In genomic region chr11:126585388-126586302, GRCh38 we compare ENCODE assay signal across 8 cellular contexts.
DNase-seq lines count a peak whose midpoint lies in the region; ATAC-seq and TF ChIP-seq lines count a peak whose summit lies in the region.

No MANE protein-coding gene starts in this region.

- no peaks in the 10 kb centered on the region for H3K27me3 Mint-ChIP-seq in T-helper 2 cell treated with Interferon-gamma antibody and Interleukin-4, amounts not matched to agents 5 μg/mL and 100 μg/mL, for 36 hours (ENCODE audit: low read depth)

- TF ChIP-seq CTCF in cardiac fibroblast (IDR thresholded peaks at IDR 0.05; ENCODE audit: low read depth, low read length) (no peak), lower lobe of right lung (IDR thresholded peaks at IDR 0.05) (no peak), GM10266 (IDR thresholded peaks at IDR 0.05; ENCODE audit: control insufficient read depth, insufficient read depth, low read depth, missing control alignments) (no peak)

- DNase-seq in GM04503 (ENCODE audit: low read depth) (peak; percentile 85), NCI-H345 (lab: John Stamatoyannopoulos, UW) (peak; percentile 80), cardiac fibroblast (ENCODE audit: low read depth in 2 of 2) (peak; percentile 95 to 97), lower lobe of right lung (no peak), GM10266 (ENCODE audit: extremely low spot score) (no peak)
- no peak for DNase-seq in T-helper 2 cell treated with Interferon-gamma antibody and Interleukin-4, amounts not matched to agents 5 μg/mL and 100 μg/mL, for 36 hours (ENCODE audit: low spot score)

- no peak overlapping the region for H3K4me3 Mint-ChIP-seq in T-helper 2 cell treated with Interferon-gamma antibody and Interleukin-4, amounts not matched to agents 5 μg/mL and 100 μg/mL, for 36 hours

- H3K9me3 Mint-ChIP-seq in T-helper 2 cell treated with Interferon-gamma antibody and Interleukin-4, amounts not matched to agents 5 μg/mL and 100 μg/mL, for 36 hours = no peaks in the 10 kb centered on the region

- no peak overlapping the region for H3K4me3 ChIP-seq in cardiac fibroblast (replicated peaks in 1 of 2; ENCODE audit: low read depth in 2 of 2, low read length in 2 of 2)
- peak overlapping the region; percentile 4 for H3K4me3 ChIP-seq in lower lobe of right lung

- no peaks in the 10 kb centered on the region for H3K36me3 ChIP-seq in lower lobe of right lung

- intact Hi-C loops in lower lobe of right lung (cut with DNase I) = no loop called here

- ATAC-seq in lower lobe of right lung (peak; percentile 73 to 87), HG02798 (IDR thresholded peaks at IDR 0.05; ENCODE audit: poor library complexity, unreplicated experiment) (no peak), HG03439 (IDR thresholded peaks at IDR 0.05; ENCODE audit: unreplicated experiment) (no peak)

- H3K4me1 Mint-ChIP-seq in T-helper 2 cell treated with Interferon-gamma antibody and Interleukin-4, amounts not matched to agents 5 μg/mL and 100 μg/mL, for 36 hours (ENCODE audit: low read depth) = no peaks in the 10 kb centered on the region

- no peak overlapping the region for H3K27ac ChIP-seq in lower lobe of right lung

- no peak overlapping the region for H3K27ac Mint-ChIP-seq in T-helper 2 cell treated with Interferon-gamma antibody and Interleukin-4, amounts not matched to agents 5 μg/mL and 100 μg/mL, for 36 hours

- H3K27me3 ChIP-seq in lower lobe of right lung (ENCODE audit: low read depth) = no peaks in the 10 kb centered on the region

- no peaks in the 10 kb centered on the region for H3K9me3 ChIP-seq in lower lobe of right lung

- H3K4me1 ChIP-seq in lower lobe of right lung = peaks cover 13% of the 10 kb centered on the region

- no peaks in the 10 kb centered on the region for H3K36me3 Mint-ChIP-seq in T-helper 2 cell treated with Interferon-gamma antibody and Interleukin-4, amounts not matched to agents 5 μg/mL and 100 μg/mL, for 36 hours (ENCODE audit: low read depth)

Comparison
In these comparisons a context has a peak if more than half of its experiments do, and no peak if none do; other contexts are left out.
1. DNase-seq: peak in GM04503 (single experiment), NCI-H345 (single experiment) and cardiac fibroblast (2 of 2); none in lower lobe of right lung (single experiment), T-helper 2 cell treated with Interferon-gamma antibody and Interleukin-4, amounts not matched to agents 5 μg/mL and 100 μg/mL, for 36 hours (single experiment) and GM10266 (single experiment).
2. ATAC-seq: peak in lower lobe of right lung (2 of 2); none in HG02798 (single experiment) and HG03439 (single experiment).